Comparison of ENCODE assay signal across 9 cellular contexts in the genomic region with DNA sequence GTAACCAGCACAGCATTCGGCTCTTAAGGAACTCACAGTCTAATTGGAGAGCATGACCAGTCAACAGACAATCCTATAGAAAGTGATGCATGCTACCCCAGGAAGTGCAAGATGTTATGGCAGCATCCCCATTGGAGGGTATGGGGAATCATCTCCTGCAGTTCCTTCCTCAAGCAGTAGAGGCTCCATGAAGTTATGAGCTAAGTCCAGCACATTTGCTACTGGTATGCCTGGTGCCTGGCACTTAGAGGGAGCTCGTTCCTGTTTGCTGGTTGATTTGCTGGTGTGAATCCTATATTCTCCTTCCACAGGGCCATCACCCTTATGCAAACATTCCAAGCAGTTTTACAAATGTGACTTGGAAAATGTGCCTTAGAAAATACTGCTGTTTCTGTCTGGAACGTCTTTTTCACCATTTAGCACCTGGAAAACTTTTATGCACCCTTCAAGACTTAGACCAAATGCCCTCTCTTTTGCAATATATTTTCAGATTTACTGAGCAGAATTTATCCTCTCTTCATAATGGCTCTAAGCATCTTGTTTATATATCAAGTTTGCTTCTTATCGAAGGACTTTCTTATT.
DNase-seq lines count a peak whose midpoint lies in the region; ATAC-seq and TF ChIP-seq lines count a peak whose summit lies in the region.
"Had no signal": no experiment of that assay in that cellular context is flagged by ENCODE, and none has a peak within 500 bp of the region (broad histone marks: within the 10 kb centered on the region; RNA-seq: fewer than 3 reads in every experiment).

No MANE protein-coding gene starts in this region.

- H3K4me3 ChIP-seq in Karpas-422 (ENCODE audit: low read length) (no peak overlapping the region), fibroblast of villous mesenchyme (ENCODE audit: low read depth, low read length) (no peak overlapping the region), testis (no peak overlapping the region)

- H3K27ac ChIP-seq in Karpas-422 (ENCODE audit: low read length) = no peak overlapping the region
- no peak overlapping the region for H3K27ac ChIP-seq in testis

- H3K79me2 ChIP-seq in Karpas-422 (ENCODE audit: low read length) = no peaks in the 10 kb centered on the region

- H3K36me3 Mint-ChIP-seq in activated naive CD8-positive, alpha-beta T cell treated with anti-CD3 and anti-CD28 coated beads, Interleukin-2, amount 50 U/mL, for 24 hours (ENCODE audit: low read depth) = no peaks in the 10 kb centered on the region
- no peaks in the 10 kb centered on the region for H3K36me3 Mint-ChIP-seq in activated naive CD8-positive, alpha-beta T cell treated with anti-CD3 and anti-CD28 coated beads for 36 hours

- no peak overlapping the region for H3K4me3 Mint-ChIP-seq in activated naive CD8-positive, alpha-beta T cell treated with anti-CD3 and anti-CD28 coated beads, Interleukin-2, amount 50 U/mL, for 24 hours
- H3K4me3 Mint-ChIP-seq in activated naive CD8-positive, alpha-beta T cell treated with anti-CD3 and anti-CD28 coated beads for 36 hours = no peak overlapping the region

- DNase-seq in activated naive CD8-positive, alpha-beta T cell treated with anti-CD3 and anti-CD28 coated beads, Interleukin-2, amount 50 U/mL, for 24 hours = peak; percentile 2
- DNase-seq in activated naive CD8-positive, alpha-beta T cell treated with anti-CD3 and anti-CD28 coated beads for 36 hours = no peak
- DNase-seq in Karpas-422 (peak; percentile 67), RPMI8226 (peak; percentile 40), fibroblast of villous mesenchyme (ENCODE audit: low read depth) (peak; percentile 22), testis (peak; percentile 48)

- H3K9me3 Mint-ChIP-seq in activated naive CD8-positive, alpha-beta T cell treated with anti-CD3 and anti-CD28 coated beads, Interleukin-2, amount 50 U/mL, for 24 hours = no peaks in the 10 kb centered on the region
- H3K9me3 Mint-ChIP-seq in activated naive CD8-positive, alpha-beta T cell treated with anti-CD3 and anti-CD28 coated beads for 36 hours = peaks cover 1% of the 10 kb centered on the region

- H3K9me3 ChIP-seq in Karpas-422 (ENCODE audit: low read length) = no peaks in the 10 kb centered on the region
- no peaks in the 10 kb centered on the region for H3K9me3 ChIP-seq in testis

- peaks cover 26% of the 10 kb centered on the region for H3K27me3 Mint-ChIP-seq in activated naive CD8-positive, alpha-beta T cell treated with anti-CD3 and anti-CD28 coated beads, Interleukin-2, amount 50 U/mL, for 24 hours
- peaks cover 49% of the 10 kb centered on the region for H3K27me3 Mint-ChIP-seq in activated naive CD8-positive, alpha-beta T cell treated with anti-CD3 and anti-CD28 coated beads for 36 hours

- no peak overlapping the region for H3K27ac Mint-ChIP-seq in activated naive CD8-positive, alpha-beta T cell treated with anti-CD3 and anti-CD28 coated beads, Interleukin-2, amount 50 U/mL, for 24 hours
- no peak overlapping the region for H3K27ac Mint-ChIP-seq in activated naive CD8-positive, alpha-beta T cell treated with anti-CD3 and anti-CD28 coated beads for 36 hours
- H3K27ac Mint-ChIP-seq: activated naive CD4-positive, alpha-beta T cell treated with anti-CD3 and anti-CD28 coated beads, Interleukin-2, amount 50 U/mL, for 72 hours had no signal

- intact Hi-C loops in testis (cut with DNase I; ENCODE audit: low total_unique reads) = no loop called here

- H3K9ac ChIP-seq in Karpas-422 (ENCODE audit: low read length) = no peak overlapping the region

- H3K27me3 ChIP-seq in Karpas-422 (ENCODE audit: low read length) (no peaks in the 10 kb centered on the region), testis (no peaks in the 10 kb centered on the region)

- no peaks in the 10 kb centered on the region for H4K20me1 ChIP-seq in Karpas-422 (ENCODE audit: insufficient read depth, low read depth, low read length)

- H3K4me1 ChIP-seq in Karpas-422 (ENCODE audit: low read length) = no peaks in the 10 kb centered on the region
- no peaks in the 10 kb centered on the region for H3K4me1 ChIP-seq in testis

- TF ChIP-seq CTCF in fibroblast of villous mesenchyme (IDR thresholded peaks at IDR 0.05; ENCODE audit: insufficient read depth, low read depth, low read length) (peak; percentile 51), testis (IDR thresholded peaks at IDR 0.05) (peak in 2 of 3 experiments; percentile 50 to 53)

- 51 to 63% methylated on average over 4 of the region's 4 CpGs for WGBS in testis, 2 donors

- ATAC-seq in activated naive CD8-positive, alpha-beta T cell treated with anti-CD3 and anti-CD28 coated beads, Interleukin-2, amount 50 U/mL, for 24 hours = peak; percentile 69
- ATAC-seq in GM19328 (IDR thresholded peaks at IDR 0.05; ENCODE audit: unreplicated experiment) = no peak
- ATAC-seq in HG02938 (IDR thresholded peaks at IDR 0.05; ENCODE audit: unreplicated experiment) = no peak

- H3K9me2 ChIP-seq in Karpas-422 (replicated peaks; ENCODE audit: insufficient read depth, low read length) = no peaks in the 10 kb centered on the region

- H3K4me2 ChIP-seq in Karpas-422 (ENCODE audit: low read depth, low read length, poor library complexity, severe bottlenecking) = no peak overlapping the region

- H3K4me1 Mint-ChIP-seq in activated naive CD8-positive, alpha-beta T cell treated with anti-CD3 and anti-CD28 coated beads, Interleukin-2, amount 50 U/mL, for 24 hours = no peaks in the 10 kb centered on the region
- no peaks in the 10 kb centered on the region for H3K4me1 Mint-ChIP-seq in activated naive CD8-positive, alpha-beta T cell treated with anti-CD3 and anti-CD28 coated beads for 36 hours

- H2AFZ ChIP-seq in Karpas-422 (ENCODE audit: low read length) = no peak overlapping the region

- H3K36me3 ChIP-seq in Karpas-422 (ENCODE audit: insufficient read depth, low read length) (no peaks in the 10 kb centered on the region), testis (ENCODE audit: low read depth, missing control alignments) (no peaks in the 10 kb centered on the region)

- no peak for TF ChIP-seq POLR2A in testis (IDR thresholded peaks at IDR 0.05)
